Comparison of ENCODE assay signal across 1 cellular context in the genomic region with DNA sequence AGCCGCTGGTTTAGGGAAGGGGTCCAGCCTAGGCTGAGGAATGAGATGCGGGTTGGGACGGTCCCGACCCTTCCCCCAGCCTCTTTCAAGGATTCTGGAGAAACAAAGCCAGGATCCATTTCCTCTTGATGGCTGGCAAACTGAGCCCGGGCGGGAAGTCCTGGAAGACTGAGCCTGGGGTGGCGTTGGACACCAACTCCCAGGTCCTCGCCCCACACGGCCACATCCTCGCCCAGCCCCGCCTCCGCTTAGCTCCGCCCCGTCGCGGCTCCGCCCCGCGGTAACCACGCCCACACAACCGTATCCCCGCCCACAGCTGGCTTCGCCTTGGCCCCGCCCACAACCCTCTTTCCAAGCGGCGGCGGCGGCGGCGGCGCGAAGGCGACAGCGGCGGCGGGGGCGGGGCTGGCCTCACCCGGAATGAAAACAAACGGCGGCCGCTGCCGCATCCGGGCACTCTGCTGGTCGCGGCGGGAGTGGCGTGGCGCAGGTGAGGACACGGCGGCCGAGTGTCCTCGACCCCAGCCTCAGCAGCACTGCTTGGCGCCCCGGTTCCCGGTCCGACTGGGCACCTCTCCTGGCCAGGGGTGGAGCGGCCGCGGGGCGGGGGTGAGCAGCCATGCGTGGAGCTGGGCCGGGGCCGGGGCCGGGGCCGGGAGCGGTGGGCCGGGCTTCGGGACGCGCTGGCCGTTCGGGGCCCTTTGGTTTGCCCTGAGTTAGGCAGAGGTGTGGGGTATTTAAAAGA.
TF ChIP-seq lines count a peak whose summit lies in the region.

A gene with protein sequence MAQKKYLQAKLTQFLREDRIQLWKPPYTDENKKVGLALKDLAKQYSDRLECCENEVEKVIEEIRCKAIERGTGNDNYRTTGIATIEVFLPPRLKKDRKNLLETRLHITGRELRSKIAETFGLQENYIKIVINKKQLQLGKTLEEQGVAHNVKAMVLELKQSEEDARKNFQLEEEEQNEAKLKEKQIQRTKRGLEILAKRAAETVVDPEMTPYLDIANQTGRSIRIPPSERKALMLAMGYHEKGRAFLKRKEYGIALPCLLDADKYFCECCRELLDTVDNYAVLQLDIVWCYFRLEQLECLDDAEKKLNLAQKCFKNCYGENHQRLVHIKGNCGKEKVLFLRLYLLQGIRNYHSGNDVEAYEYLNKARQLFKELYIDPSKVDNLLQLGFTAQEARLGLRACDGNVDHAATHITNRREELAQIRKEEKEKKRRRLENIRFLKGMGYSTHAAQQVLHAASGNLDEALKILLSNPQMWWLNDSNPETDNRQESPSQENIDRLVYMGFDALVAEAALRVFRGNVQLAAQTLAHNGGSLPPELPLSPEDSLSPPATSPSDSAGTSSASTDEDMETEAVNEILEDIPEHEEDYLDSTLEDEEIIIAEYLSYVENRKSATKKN (plus strand): TSS at position 456 of the 745 bp plus-strand sequence. CDS start 3,538 bp downstream, outside the sequence.

TF ChIP-seq in WTC11, 78 proteins besides CTCF, POLR2A, EP300 and RAD21 (continued from another document):
- TF ChIP-seq ARID4B (CRISPR knock-in tag; IDR thresholded peaks at IDR 0.05; ENCODE audit: borderline replicate concordance) (peak; percentile 60; the same call in 1 of the 2 replicates), MXD4 (CRISPR knock-in tag; IDR thresholded peaks at IDR 0.05; ENCODE audit: borderline replicate concordance) (no peak), KAT7 (CRISPR knock-in tag; IDR thresholded peaks at IDR 0.05; ENCODE audit: borderline replicate concordance) (0 out of 2 replicates have a peak, but pooled peaks have one; percentile 78), ZNF232 (CRISPR knock-in tag; IDR thresholded peaks at IDR 0.05) (0 out of 2 replicates have a peak, but pooled peaks have one; percentile 69), NR2C2 (CRISPR knock-in tag; IDR thresholded peaks at IDR 0.05) (peak; percentile 79), ZNF423 (CRISPR knock-in tag; IDR thresholded peaks at IDR 0.05) (no peak), IRF2 (CRISPR knock-in tag; IDR thresholded peaks at IDR 0.05; ENCODE audit: borderline replicate concordance, low read depth) (no peak), SMAD4 (CRISPR knock-in tag; IDR thresholded peaks at IDR 0.05) (no peak), CREB1 (CRISPR knock-in tag; IDR thresholded peaks at IDR 0.05) (no peak), PRRX2 (CRISPR knock-in tag; IDR thresholded peaks at IDR 0.05) (no peak), TCF7 (CRISPR knock-in tag; IDR thresholded peaks at IDR 0.05; ENCODE audit: low read depth) (no peak), ZNF281 (CRISPR knock-in tag; IDR thresholded peaks at IDR 0.05) (no peak), ZNF317 (CRISPR knock-in tag; IDR thresholded peaks at IDR 0.05; ENCODE audit: borderline replicate concordance, low read depth) (no peak), STAT6 (CRISPR knock-in tag; conservative IDR thresholded peaks at IDR 0.05; ENCODE audit: low read depth) (no peak), ETV6 (CRISPR knock-in tag; IDR thresholded peaks at IDR 0.05) (peak; percentile 92), HMGA2 (CRISPR knock-in tag; IDR thresholded peaks at IDR 0.05) (no peak), ATF6 (CRISPR knock-in tag; IDR thresholded peaks at IDR 0.05) (no peak), MYBL2 (CRISPR knock-in tag; IDR thresholded peaks at IDR 0.05) (peak; percentile 29; the same call in 1 of the 2 replicates)
